8 cellular contexts compared by ENCODE assay signal in the genomic region with DNA sequence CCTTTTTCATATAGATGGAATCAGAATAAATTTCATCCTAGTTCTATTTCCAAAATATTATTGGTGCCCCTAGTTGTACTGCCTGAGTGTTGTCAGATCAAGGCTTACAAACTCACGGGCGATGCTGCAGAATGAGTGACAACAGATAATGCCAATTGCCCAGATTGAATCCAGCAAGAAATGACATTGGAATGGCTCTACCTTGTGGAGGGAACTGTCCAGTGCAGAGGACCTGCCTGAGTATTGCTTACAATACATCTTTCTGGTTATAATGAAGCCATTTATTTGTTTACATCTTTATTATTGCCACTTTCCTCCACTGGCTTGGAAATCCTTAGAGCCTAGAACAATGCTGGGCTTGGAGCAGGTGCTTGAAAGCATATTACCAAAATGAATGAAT. TPM values are rescaled to one million over a fixed set of nuclear protein-coding genes. Genes with fewer than 3 reads are reported as not detected.
DNase-seq lines count a peak whose midpoint lies in the region; ATAC-seq, FAIRE-seq and TF ChIP-seq lines count a peak whose summit lies in the region.

No MANE protein-coding gene starts in this region.

- H3K9me3 Mint-ChIP-seq in neural progenitor cell (no peaks in the 10 kb centered on the region), Calu3 (ENCODE audit: low read depth, unreplicated experiment) (no peaks in the 10 kb centered on the region)

- H3K27me3 Mint-ChIP-seq in neural progenitor cell (ENCODE audit: insufficient read depth, low read depth): peaks cover 14% of the 10 kb centered on the region
- H3K27me3 Mint-ChIP-seq in Calu3 (ENCODE audit: unreplicated experiment): no peaks in the 10 kb centered on the region

- ATAC-seq in GM18867 (IDR thresholded peaks at IDR 0.05; ENCODE audit: unreplicated experiment): no peak

- H3F3A ChIP-seq in neural progenitor cell (ENCODE audit: low read depth): no peaks in the 10 kb centered on the region

- CTCF ChIA-PET in endothelial cell of umbilical vein (lab: Charles Lee) (interaction anchor here (0.6 to 1.4 kb wide), 7 partner anchors 100 to 642 kb away, joined by 3 to 9 read pairs (median 5); no protein-coding TSS in a partner anchor), Calu3 (lab: Charles Lee) (no interaction called here)

- peak; percentile 82 for TF ChIP-seq CTCF in LNCaP clone FGC (IDR thresholded peaks at IDR 0.05; ENCODE audit: control insufficient read depth, extremely low read depth, insufficient read depth)
- peak; percentile 10 to 36 for TF ChIP-seq CTCF in endothelial cell of umbilical vein (IDR thresholded peaks at IDR 0.05; ENCODE audit: extremely low read depth in 1 of 2, insufficient read depth in 1 of 2, low read depth in 1 of 2, low read length in 2 of 2)
- TF ChIP-seq CTCF in neural progenitor cell (IDR thresholded peaks at IDR 0.05): peak; percentile 36
- TF ChIP-seq CTCF in Calu3 (IDR thresholded peaks at IDR 0.05; ENCODE audit: unreplicated experiment): no peak

- peak; percentile 55 for FAIRE-seq in endothelial cell of umbilical vein (lab: Jason Lieb, UNC)
- FAIRE-seq in GM12891 (lab: Jason Lieb, UNC): no peak

- H3K27ac Mint-ChIP-seq in neural progenitor cell: no peak overlapping the region
- H3K27ac Mint-ChIP-seq in Calu3 (ENCODE audit: unreplicated experiment): no peak overlapping the region

- H3K4me3 ChIP-seq in LNCaP clone FGC (ENCODE audit: low read depth, low read length): no peak overlapping the region
- no peak overlapping the region for H3K4me3 ChIP-seq in endothelial cell of umbilical vein (replicated peaks in 1 of 3; ENCODE audit: insufficient read depth in 1 of 3, low read depth in 1 of 3, low read length in 3 of 3)
- no peak overlapping the region for H3K4me3 ChIP-seq in neural progenitor cell

- intact Hi-C loops in endothelial cell of umbilical vein (cut with micrococcal nuclease): loop anchor here (10.0 kb wide), 1 partner anchor 739 kb away; no protein-coding TSS in a partner anchor
- intact Hi-C loops in Calu3 (cut with micrococcal nuclease; ENCODE audit: unreplicated experiment): no loop called here

- H3K27me3 ChIP-seq in endothelial cell of umbilical vein (ENCODE audit: control insufficient read depth in 2 of 2, insufficient read depth in 2 of 2, low read length in 2 of 2) (peaks cover 2 to 3% of the 10 kb centered on the region in 2 experiments), neural progenitor cell (no peaks in the 10 kb centered on the region)

- H2AFZ ChIP-seq in endothelial cell of umbilical vein (ENCODE audit: low read depth, low read length) (no peak overlapping the region), neural progenitor cell (replicated peaks) (no peak overlapping the region)

- DNase-seq in CD1c-positive myeloid dendritic cell (ENCODE audit: extremely low spot score) (peak; percentile 20), LNCaP clone FGC (ENCODE audit: low read depth) (no peak), endothelial cell of umbilical vein (ENCODE audit: low read depth, low spot score) (peak; percentile 16), neural progenitor cell (ENCODE audit: low spot score) (peak; percentile 14), GM12891 (ENCODE audit: insufficient read length, low spot score) (no peak), Calu3 (no peak)
- DNase-seq in central memory CD4-positive, alpha-beta T cell: no peak

- H3K27ac ChIP-seq in endothelial cell of umbilical vein (ENCODE audit: insufficient read depth, low read depth, low read length) (no peak overlapping the region), neural progenitor cell (no peak overlapping the region)

- TF ChIP-seq POLR2A in endothelial cell of umbilical vein (IDR thresholded peaks at IDR 0.05; ENCODE audit: low read depth, low read length) (no peak), GM12891 (IDR thresholded peaks at IDR 0.05; ENCODE audit: low read depth, low read length) (no peak)

- H3K4me1 Mint-ChIP-seq in neural progenitor cell: peaks cover 42% of the 10 kb centered on the region
- peaks cover 11% of the 10 kb centered on the region for H3K4me1 Mint-ChIP-seq in Calu3 (ENCODE audit: low read depth, unreplicated experiment)

- H3K79me2 ChIP-seq in endothelial cell of umbilical vein (ENCODE audit: control insufficient read depth, insufficient read depth, low read length): no peaks in the 10 kb centered on the region
- no peaks in the 10 kb centered on the region for H3K79me2 ChIP-seq in neural progenitor cell (ENCODE audit: low read depth)

- no peaks in the 10 kb centered on the region for H3K9me1 ChIP-seq in endothelial cell of umbilical vein (replicated peaks; ENCODE audit: control insufficient read depth, extremely low read depth, insufficient read depth, low read length)

- H3K9ac ChIP-seq in endothelial cell of umbilical vein (replicated peaks; ENCODE audit: extremely low read depth, insufficient read depth, low read length): no peak overlapping the region
- H3K9ac ChIP-seq in neural progenitor cell: no peak overlapping the region

- POLR2A ChIA-PET in endothelial cell of umbilical vein (lab: Charles Lee): no interaction called here

- no peak overlapping the region for H3K4me2 ChIP-seq in endothelial cell of umbilical vein (ENCODE audit: insufficient read depth, low read length)
- no peak overlapping the region for H3K4me2 ChIP-seq in neural progenitor cell

- H3K36me3 ChIP-seq in endothelial cell of umbilical vein (ENCODE audit: control insufficient read depth in 2 of 2, extremely low read depth in 1 of 2, insufficient read depth in 2 of 2, low read length in 2 of 2) (no peaks in the 10 kb centered on the region), neural progenitor cell (no peaks in the 10 kb centered on the region)

- H3K9me3 ChIP-seq in endothelial cell of umbilical vein (replicated peaks; ENCODE audit: control insufficient read depth, insufficient read depth, low read length) (no peaks in the 10 kb centered on the region), neural progenitor cell (ENCODE audit: low read depth) (no peaks in the 10 kb centered on the region)

- BruUV-seq in endothelial cell of umbilical vein (replicated peaks; lab: Mats Ljungman, UMichigan) (no TSS peak), Calu3 (replicated peaks; lab: Mats Ljungman, UMichigan) (no TSS peak)

- no peaks in the 10 kb centered on the region for H4K20me1 ChIP-seq in endothelial cell of umbilical vein (replicated peaks; ENCODE audit: control insufficient read depth, extremely low read depth, insufficient read depth, low read length)
- H4K20me1 ChIP-seq in neural progenitor cell (ENCODE audit: low read depth): no peaks in the 10 kb centered on the region

- H3K4me3 Mint-ChIP-seq in neural progenitor cell (no peak overlapping the region), Calu3 (ENCODE audit: low read depth, unreplicated experiment) (no peak overlapping the region)

- H3K4me1 ChIP-seq in endothelial cell of umbilical vein (ENCODE audit: control insufficient read depth, extremely low read depth, insufficient read depth, low read length) (no peaks in the 10 kb centered on the region), neural progenitor cell (peaks cover 7% of the 10 kb centered on the region)

- dilution Hi-C loops in endothelial cell of umbilical vein (cut with MboI; ENCODE audit: extremely low pct_ligation_motif_present, low sequenced_read_pairs): no loop called here

- no peaks in the 10 kb centered on the region for H3K36me3 Mint-ChIP-seq in neural progenitor cell
- no peaks in the 10 kb centered on the region for H3K36me3 Mint-ChIP-seq in Calu3 (ENCODE audit: insufficient read depth, unreplicated experiment)

TF ChIP-seq in endothelial cell of umbilical vein, 7 proteins besides CTCF, POLR2A, EP300 and RAD21:
- TF ChIP-seq, protein P1, sequence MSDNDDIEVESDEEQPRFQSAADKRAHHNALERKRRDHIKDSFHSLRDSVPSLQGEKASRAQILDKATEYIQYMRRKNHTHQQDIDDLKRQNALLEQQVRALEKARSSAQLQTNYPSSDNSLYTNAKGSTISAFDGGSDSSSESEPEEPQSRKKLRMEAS (IDR thresholded peaks at IDR 0.05; ENCODE audit: insufficient read depth, insufficient read length): no peak
- TF ChIP-seq GATA2 (IDR thresholded peaks at IDR 0.05; ENCODE audit: insufficient read depth, insufficient read length, low read depth, low read length) (no peak), EZH2 (IDR thresholded peaks at IDR 0.05; ENCODE audit: borderline replicate concordance, low read depth, low read length, severe bottlenecking) (no peak)

TF ChIP-seq in GM12891, 5 proteins besides CTCF, POLR2A, EP300 and RAD21:
- no peak for TF ChIP-seq POU2F2 (IDR thresholded peaks at IDR 0.05; ENCODE audit: low read depth, low read length)

RNA-seq across cellular contexts. Expression of a gene that starts 7.8 kb away (rescaled TPM):
- total RNA-seq in endothelial cell of umbilical vein (not detected in 2 replicates), neural progenitor cell (ENCODE audit: low replicate concordance) (not detected in 2 replicates), Calu3 (2022) (0.34 TPM in 1 of 2 replicates, not detected in the other)
- polyA plus RNA-seq in endothelial cell of umbilical vein: not detected in 2 replicates
- 0.14 TPM in 1 of 2 replicates, not detected in the other for polyA plus RNA-seq in endothelial cell of umbilical vein (2011; cell fraction: cytosol; rRNA removed)
- polyA plus RNA-seq in endothelial cell of umbilical vein (2011; cell fraction: nucleus; rRNA removed): not detected in 2 replicates
- not detected in 2 replicates for polyA plus RNA-seq in endothelial cell of umbilical vein (2012)
- not detected in 2 replicates for polyA minus RNA-seq in endothelial cell of umbilical vein
- polyA minus RNA-seq in endothelial cell of umbilical vein (2011; cell fraction: cytosol; rRNA and poly(A)+ RNA removed): not detected
- polyA minus RNA-seq in endothelial cell of umbilical vein (2011; cell fraction: nucleus; rRNA and poly(A)+ RNA removed): not detected in 2 replicates
- polyA plus RNA-seq in GM12891 (2012; ENCODE audit: low read depth, missing spikeins): 0.62 TPM

Comparison
In these comparisons a context has a peak if more than half of its experiments do, and no peak if none do; other contexts are left out.
1. DNase-seq: peak in CD1c-positive myeloid dendritic cell (single experiment), endothelial cell of umbilical vein (single experiment) and neural progenitor cell (single experiment); none in LNCaP clone FGC (single experiment), central memory CD4-positive, alpha-beta T cell (single experiment), GM12891 (single experiment) and Calu3 (single experiment).